8 cellular contexts compared by ENCODE assay signal in genomic region chr10:22340362-22341189, GRCh38. TPM values are rescaled to one million over a fixed set of nuclear protein-coding genes. Genes with fewer than 3 reads are reported as not detected.
DNase-seq lines count a peak whose midpoint lies in the region; ATAC-seq and TF ChIP-seq lines count a peak whose summit lies in the region.

No MANE protein-coding gene starts in this region.

- H3K4me1 ChIP-seq in GM23338 (ENCODE audit: insufficient read depth) (peaks cover 39% of the 10 kb centered on the region), skeletal muscle satellite cell (ENCODE audit: control insufficient read depth, insufficient read depth, low read length) (peaks cover 15% of the 10 kb centered on the region)

- no peak for TF ChIP-seq CTCF in GM23338 (conservative IDR thresholded peaks at IDR 0.05; ENCODE audit: low read depth in 2 of 2)

- DNase-seq in NCI-H1694 (lab: John Stamatoyannopoulos, UW) (peak; percentile 72), NCI-H1694 treated with DMSO at 0.1 percent for 48 hours (lab: John Stamatoyannopoulos, UW) (no peak), GM23338 (ENCODE audit: low spot score) (peak; percentile 68), KG1 (lab: John Stamatoyannopoulos, UW) (peak; percentile 38), T-helper 1 cell (peak in 4 of 5 donors; percentile 22 to 88 (median 50)), T47D (ENCODE audit: low read depth in 1 of 2, low spot score in 1 of 2) (peak; percentile 52 to 53)

- peak overlapping the region; percentile 60 for H3K4me3 ChIP-seq in GM23338
- H3K4me3 ChIP-seq in iPS-18c (ENCODE audit: insufficient read depth, low read depth, low read length), result peak overlapping the region; percentile 64
- peak overlapping the region; percentile 87 for H3K4me3 ChIP-seq in skeletal muscle satellite cell (ENCODE audit: low read length)

- H3K36me3 Mint-ChIP-seq in GM23338 (ENCODE audit: low read depth), result no peaks in the 10 kb centered on the region

- H3K9me2 ChIP-seq in GM23338 (ENCODE audit: insufficient read depth), result no peaks in the 10 kb centered on the region

- H3K4me3 Mint-ChIP-seq in GM23338, result peak overlapping the region; percentile 70

- H3K27ac Mint-ChIP-seq in GM23338, result no peak overlapping the region

- no peaks in the 10 kb centered on the region for H3K79me2 ChIP-seq in GM23338 (replicated peaks; ENCODE audit: insufficient read depth)

- H2AFZ ChIP-seq in GM23338, result 0 out of 2 replicates have a peak overlapping the region, but pooled peaks have one; percentile 74

- H3K36me3 ChIP-seq in GM23338 (ENCODE audit: insufficient read depth) (no peaks in the 10 kb centered on the region), skeletal muscle satellite cell (ENCODE audit: insufficient read depth, low read length) (no peaks in the 10 kb centered on the region)

- H3K27me3 Mint-ChIP-seq in GM23338 (ENCODE audit: insufficient read depth, low read depth, poor library complexity), result peaks cover 94% of the 10 kb centered on the region

- H3K9me3 ChIP-seq in iPS-18c (ENCODE audit: control insufficient read depth, insufficient read depth, low read length) (peaks cover 3% of the 10 kb centered on the region), skeletal muscle satellite cell (replicated peaks; ENCODE audit: low read length) (no peaks in the 10 kb centered on the region)

- peaks cover 100% of the 10 kb centered on the region for H3K27me3 ChIP-seq in GM23338 (ENCODE audit: insufficient read depth)
- H3K27me3 ChIP-seq in skeletal muscle satellite cell (ENCODE audit: control insufficient read depth, insufficient read depth, low read length), result peaks cover 84% of the 10 kb centered on the region

- peak overlapping the region; percentile 77 for H3K4me2 ChIP-seq in GM23338
- H3K4me2 ChIP-seq in skeletal muscle satellite cell (ENCODE audit: low read length), result peak overlapping the region; percentile 100

- H3F3A ChIP-seq in GM23338 (replicated peaks; ENCODE audit: low read depth), result peaks cover 31% of the 10 kb centered on the region

- in situ Hi-C loops in T47D (cut with HindIII; ENCODE audit: low pct_unique_long_range_greater_than_20kb, low sequenced_read_pairs), result no loop called here

- H4K20me1 ChIP-seq in GM23338 (replicated peaks; ENCODE audit: insufficient read depth), result peaks cover 25% of the 10 kb centered on the region

- peak overlapping the region; percentile 98 for H3K9ac ChIP-seq in skeletal muscle satellite cell (ENCODE audit: low read depth, low read length)

- ATAC-seq in GM23338, result peak; percentile 17

- H3K9me3 Mint-ChIP-seq in GM23338, result no peaks in the 10 kb centered on the region; the same call in 2 of the 3 replicates

- H3K4me1 Mint-ChIP-seq in GM23338, result peaks cover 18% of the 10 kb centered on the region

- H3K27ac ChIP-seq in GM23338 (ENCODE audit: low read depth), result no peak overlapping the region

TF ChIP-seq in GM23338, 12 proteins besides CTCF, POLR2A, EP300 and RAD21:
- TF ChIP-seq JUNB (IDR thresholded peaks at IDR 0.05; ENCODE audit: unreplicated experiment), result no peak
- no peak for TF ChIP-seq POLR2AphosphoS5 (IDR thresholded peaks at IDR 0.05; ENCODE audit: low read depth)
- TF ChIP-seq ETS1 (IDR thresholded peaks at IDR 0.05), result no peak
TF ChIP-seq in GM23338: peak in this region for 0.

RNA-seq across cellular contexts. Expression of gene SPAG6, which starts 4.7 kb away (rescaled TPM):
- 0.12 TPM in 1 of 2 replicates, not detected in the other for total RNA-seq in GM23338 (2014; rRNA removed; shearing (Covaris generic))
- polyA plus RNA-seq in GM23338 (2016; fragmentation: Nextera tagmentation; extraction: Ambion mirVana), result 0.21 and 0.33 TPM in 2 replicates
- under 0.01 TPM in 1 of 2 replicates, not detected in the other for total RNA-seq in skeletal muscle satellite cell (2012; rRNA removed)

RNA-seq across cellular contexts. Expression of gene BMI1, which starts 19.7 kb away (rescaled TPM):
- total RNA-seq in GM23338 (2014; rRNA removed; shearing (Covaris generic)), result 9.7 and 10.7 TPM in 2 replicates
- 2.0 and 2.3 TPM in 2 replicates for polyA plus RNA-seq in GM23338 (2016; fragmentation: Nextera tagmentation; extraction: Ambion mirVana)
- 58.3 and 69.0 TPM in 2 replicates for total RNA-seq in skeletal muscle satellite cell (2012; rRNA removed)

RNA-seq across cellular contexts. Expression of gene COMMD3, which starts 24.4 kb away (rescaled TPM):
- 1.1 and 2.5 TPM in 2 replicates for total RNA-seq in GM23338 (2014; rRNA removed; shearing (Covaris generic))
- 5.2 and 6.0 TPM in 2 replicates for polyA plus RNA-seq in GM23338 (2016; fragmentation: Nextera tagmentation; extraction: Ambion mirVana)
- 48.7 and 49.9 TPM in 2 replicates for total RNA-seq in skeletal muscle satellite cell (2012; rRNA removed)
